Comparison of ENCODE assay signal across 24 cellular contexts in genomic region chr6:6587696-6588063, GRCh38. TPM values are rescaled to one million over a fixed set of nuclear protein-coding genes. Genes with fewer than 3 reads are reported as not detected.
DNase-seq lines count a peak whose midpoint lies in the region; ATAC-seq, FAIRE-seq and TF ChIP-seq lines count a peak whose summit lies in the region.
"Had no signal": no experiment of that assay in that cellular context is flagged by ENCODE, and none has a peak within 500 bp of the region (broad histone marks: within the 10 kb centered on the region; RNA-seq: fewer than 3 reads in every experiment).

No MANE protein-coding gene starts in this region.

- TF ChIP-seq CTCF in GM20000 (IDR thresholded peaks at IDR 0.05; ENCODE audit: extremely low read depth, missing control alignments) (no peak), upper lobe of left lung (IDR thresholded peaks at IDR 0.05) (no peak)

- H3K36me3 ChIP-seq in upper lobe of left lung, result no peaks in the 10 kb centered on the region
- H3K36me3 ChIP-seq: ascending aorta had no signal

- peaks cover 6% of the 10 kb centered on the region for H3K9me3 Mint-ChIP-seq in activated CD8-positive, alpha-beta memory T cell treated with anti-CD3 and anti-CD28 coated beads, Interleukin-2, amount 10 ng/mL, durations not matched to agents 7 days and 5 days (ENCODE audit: low read depth)
- peaks cover 9% of the 10 kb centered on the region for H3K9me3 Mint-ChIP-seq in activated CD8-positive, alpha-beta T cell treated with anti-CD3 and anti-CD28 coated beads, Interleukin-2, amount 10 ng/mL, durations not matched to agents 7 days and 5 days (ENCODE audit: insufficient read depth)
- no peaks in the 10 kb centered on the region for H3K9me3 Mint-ChIP-seq in stimulated activated memory B cell treated with anti-CD40 and anti-IgM and Interleukin-4, amounts not matched to agents 10 μg/mL and 1 μg/mL and 100 μg/mL, for 72 hours
- H3K9me3 Mint-ChIP-seq: activated T-helper 17 cell treated with anti-CD3 and anti-CD28 coated beads, Interleukin-2, amount 50 U/mL, for 72 hours; type B pancreatic cell had no signal

- 95 to 100% methylated on average over 1 of the region's 1 CpG for WGBS in upper lobe of left lung, 2 donors

- H3K27ac Mint-ChIP-seq in activated CD8-positive, alpha-beta memory T cell treated with anti-CD3 and anti-CD28 coated beads, Interleukin-2, amount 10 ng/mL, durations not matched to agents 7 days and 5 days, result peak overlapping the region; percentile 61
- peak overlapping the region; percentile 91 for H3K27ac Mint-ChIP-seq in activated CD8-positive, alpha-beta T cell treated with anti-CD3 and anti-CD28 coated beads, Interleukin-2, amount 10 ng/mL, durations not matched to agents 7 days and 5 days
- H3K27ac Mint-ChIP-seq in stimulated activated memory B cell treated with anti-CD40 and anti-IgM and Interleukin-4, amounts not matched to agents 10 μg/mL and 1 μg/mL and 100 μg/mL, for 72 hours, result peak overlapping the region; percentile 93
- H3K27ac Mint-ChIP-seq: activated T-helper 17 cell treated with anti-CD3 and anti-CD28 coated beads, Interleukin-2, amount 50 U/mL, for 72 hours; endodermal cell; type B pancreatic cell had no signal

- no peaks in the 10 kb centered on the region for H3K27me3 Mint-ChIP-seq in activated CD8-positive, alpha-beta memory T cell treated with anti-CD3 and anti-CD28 coated beads, Interleukin-2, amount 10 ng/mL, durations not matched to agents 7 days and 5 days
- no peaks in the 10 kb centered on the region for H3K27me3 Mint-ChIP-seq in activated CD8-positive, alpha-beta T cell treated with anti-CD3 and anti-CD28 coated beads, Interleukin-2, amount 10 ng/mL, durations not matched to agents 7 days and 5 days (ENCODE audit: low read depth)
- H3K27me3 Mint-ChIP-seq in stimulated activated memory B cell treated with anti-CD40 and anti-IgM and Interleukin-4, amounts not matched to agents 10 μg/mL and 1 μg/mL and 100 μg/mL, for 72 hours, result no peaks in the 10 kb centered on the region
- H3K27me3 Mint-ChIP-seq: activated T-helper 17 cell treated with anti-CD3 and anti-CD28 coated beads, Interleukin-2, amount 50 U/mL, for 72 hours had no signal

- POLR2A ChIA-PET in activated CD8-positive, alpha-beta T cell treated with anti-CD3 and anti-CD28 coated beads, Interleukin-2, amount 10 ng/mL, durations not matched to agents 7 days and 5 days (lab: Charles Lee), result no interaction called here

- H3K27me3 ChIP-seq in upper lobe of left lung, result no peaks in the 10 kb centered on the region
- H3K27me3 ChIP-seq: ascending aorta had no signal

- CTCF ChIA-PET in activated CD8-positive, alpha-beta memory T cell treated with anti-CD3 and anti-CD28 coated beads, Interleukin-2, amount 10 ng/mL, durations not matched to agents 7 days and 5 days (lab: Charles Lee), result no interaction called here
- CTCF ChIA-PET in activated CD8-positive, alpha-beta T cell treated with anti-CD3 and anti-CD28 coated beads, Interleukin-2, amount 10 ng/mL, durations not matched to agents 7 days and 5 days (lab: Charles Lee), result interaction anchor here (1.0 to 1.6 kb wide), 2 partner anchors 23 to 89 kb away, joined by 3 to 5 read pairs; no protein-coding TSS in a partner anchor

- no peak overlapping the region for H3K27ac ChIP-seq in upper lobe of left lung
- H3K27ac ChIP-seq: ascending aorta had no signal

- no peak overlapping the region for H3K4me3 ChIP-seq in upper lobe of left lung
- H3K4me3 ChIP-seq: ascending aorta had no signal

- peak; percentile 80 for FAIRE-seq in GM12892 (lab: Jason Lieb, UNC)
- FAIRE-seq: HTR-8/SVneo had no signal

- TF ChIP-seq POLR2A in GM12892 (IDR thresholded peaks at IDR 0.05; ENCODE audit: low read depth, low read length), result no peak; the same call in 1 of the 2 replicates
- TF ChIP-seq POLR2A in upper lobe of left lung (IDR thresholded peaks at IDR 0.05), result no peak

- H3K4me1 Mint-ChIP-seq in activated CD8-positive, alpha-beta memory T cell treated with anti-CD3 and anti-CD28 coated beads, Interleukin-2, amount 10 ng/mL, durations not matched to agents 7 days and 5 days, result peaks cover 56% of the 10 kb centered on the region
- H3K4me1 Mint-ChIP-seq in activated CD8-positive, alpha-beta T cell treated with anti-CD3 and anti-CD28 coated beads, Interleukin-2, amount 10 ng/mL, durations not matched to agents 7 days and 5 days (ENCODE audit: low read depth), result peaks cover 69% of the 10 kb centered on the region
- peaks cover 82% of the 10 kb centered on the region for H3K4me1 Mint-ChIP-seq in stimulated activated memory B cell treated with anti-CD40 and anti-IgM and Interleukin-4, amounts not matched to agents 10 μg/mL and 1 μg/mL and 100 μg/mL, for 72 hours

- no peak for DNase-seq in activated CD8-positive, alpha-beta memory T cell treated with anti-CD3 and anti-CD28 coated beads, Interleukin-2, amount 10 ng/mL, durations not matched to agents 7 days and 5 days
- no peak for DNase-seq in activated CD8-positive, alpha-beta memory T cell treated with anti-CD3 and anti-CD28 coated beads, Interleukin-2, amount 50 U/mL, for 48 hours
- DNase-seq in GM12892 (ENCODE audit: insufficient read length), result no peak
- no peak for DNase-seq in activated CD8-positive, alpha-beta T cell treated with anti-CD3 and anti-CD28 coated beads, Interleukin-2, amount 10 ng/mL, durations not matched to agents 7 days and 5 days
- DNase-seq in GM20000 (ENCODE audit: low spot score), result no peak
- no peak for DNase-seq in upper lobe of left lung
- DNase-seq: cerebellar nuclear complex, COR-L47, EL, endodermal cell, glutamatergic neuron, NCI-H146, NCI-H774, retina had no signal

- H3K4me1 ChIP-seq in upper lobe of left lung, result peaks cover 0 to 23% (median 8%) of the 10 kb centered on the region in 4 donors
- H3K4me1 ChIP-seq: ascending aorta had no signal

- no peak for ATAC-seq in activated CD8-positive, alpha-beta memory T cell treated with anti-CD3 and anti-CD28 coated beads, Interleukin-2, amount 10 ng/mL, durations not matched to agents 7 days and 5 days
- ATAC-seq in activated CD8-positive, alpha-beta T cell treated with anti-CD3 and anti-CD28 coated beads, Interleukin-2, amount 10 ng/mL, durations not matched to agents 7 days and 5 days, result no peak
- ATAC-seq in stimulated activated memory B cell treated with anti-CD40 and anti-IgM and Interleukin-4, amounts not matched to agents 10 μg/mL and 1 μg/mL and 100 μg/mL, for 72 hours, result no peak
- ATAC-seq in GM18502 (IDR thresholded peaks at IDR 0.05; ENCODE audit: poor library complexity, unreplicated experiment) (no peak), upper lobe of left lung (ENCODE audit: low FRiP score in 2 of 2) (no peak)
- ATAC-seq: activated T-helper 17 cell treated with anti-CD3 and anti-CD28 coated beads, Interleukin-2, amount 50 U/mL, for 72 hours; SK-N-SH treated with all-trans-retinoic acid at 6 μM for 48 hours had no signal

- H3K9me3 ChIP-seq in upper lobe of left lung, result no peaks in the 10 kb centered on the region
- H3K9me3 ChIP-seq: ascending aorta had no signal

- peaks cover 13% of the 10 kb centered on the region for H3K36me3 Mint-ChIP-seq in activated CD8-positive, alpha-beta memory T cell treated with anti-CD3 and anti-CD28 coated beads, Interleukin-2, amount 10 ng/mL, durations not matched to agents 7 days and 5 days
- peaks cover 21% of the 10 kb centered on the region for H3K36me3 Mint-ChIP-seq in activated CD8-positive, alpha-beta T cell treated with anti-CD3 and anti-CD28 coated beads, Interleukin-2, amount 10 ng/mL, durations not matched to agents 7 days and 5 days (ENCODE audit: low read depth)
- H3K36me3 Mint-ChIP-seq in stimulated activated memory B cell treated with anti-CD40 and anti-IgM and Interleukin-4, amounts not matched to agents 10 μg/mL and 1 μg/mL and 100 μg/mL, for 72 hours, result peaks cover 5% of the 10 kb centered on the region
- H3K36me3 Mint-ChIP-seq: stimulated activated effector memory CD8-positive, alpha-beta T cell treated with anti-CD3 and anti-CD28 coated beads, Interleukin-12 subunit alpha, Interleukin-12 subunit beta, amount 100 ng/mL, for 72 hours; type B pancreatic cell had no signal

- TF ChIP-seq EP300 in upper lobe of left lung (IDR thresholded peaks at IDR 0.05), result no peak

- H3K4me3 Mint-ChIP-seq in activated CD8-positive, alpha-beta memory T cell treated with anti-CD3 and anti-CD28 coated beads, Interleukin-2, amount 10 ng/mL, durations not matched to agents 7 days and 5 days, result peak overlapping the region; percentile 5
- peak overlapping the region; percentile 70 for H3K4me3 Mint-ChIP-seq in activated CD8-positive, alpha-beta T cell treated with anti-CD3 and anti-CD28 coated beads, Interleukin-2, amount 10 ng/mL, durations not matched to agents 7 days and 5 days
- peak overlapping the region; percentile 83 for H3K4me3 Mint-ChIP-seq in stimulated activated memory B cell treated with anti-CD40 and anti-IgM and Interleukin-4, amounts not matched to agents 10 μg/mL and 1 μg/mL and 100 μg/mL, for 72 hours
- H3K4me3 Mint-ChIP-seq: activated T-helper 17 cell treated with anti-CD3 and anti-CD28 coated beads, Interleukin-2, amount 50 U/mL, for 72 hours; endodermal cell; type B pancreatic cell had no signal

RNA-seq across cellular contexts. Expression of gene LY86, which starts 0.8 kb away (rescaled TPM):
- 1 to 10 TPM; 1.2 to 1.7 TPM for total RNA-seq in activated CD8-positive, alpha-beta memory T cell treated with anti-CD3 and anti-CD28 coated beads, Interleukin-2, amount 10 ng/mL, durations not matched to agents 7 days and 5 days
- polyA plus RNA-seq in GM12892 (2012; ENCODE audit: missing spikeins), result 130 TPM
- 1 to 10 TPM; 1.9 to 2.9 TPM for total RNA-seq in activated CD8-positive, alpha-beta T cell treated with anti-CD3 and anti-CD28 coated beads, Interleukin-2, amount 10 ng/mL, durations not matched to agents 7 days and 5 days
- 10 to 100 TPM in 3 of 6 donors, 1 to 10 TPM in 3; 2.1 to 21.9 (median 9.5) TPM for total RNA-seq in upper lobe of left lung
- total RNA-seq: activated T-helper 17 cell treated with anti-CD3 and anti-CD28 coated beads, Interleukin-2, amount 50 U/mL, for 72 hours; ascending aorta; endodermal cell; fibroblast of lung; RPMI7951 had no signal
- polyA plus RNA-seq: fibroblast of lung had no signal

Comparison
In these comparisons a context has a peak if more than half of its experiments do, and no peak if none do; other contexts are left out.
1. H3K4me3 Mint-ChIP-seq: peak in every context shown above with its lines; median percentile 83 in stimulated activated memory B cell treated with anti-CD40 and anti-IgM and Interleukin-4, amounts not matched to agents 10 μg/mL and 1 μg/mL and 100 μg/mL, for 72 hours; 70 in activated CD8-positive, alpha-beta T cell treated with anti-CD3 and anti-CD28 coated beads, Interleukin-2, amount 10 ng/mL, durations not matched to agents 7 days and 5 days; 5 in activated CD8-positive, alpha-beta memory T cell treated with anti-CD3 and anti-CD28 coated beads, Interleukin-2, amount 10 ng/mL, durations not matched to agents 7 days and 5 days.